Comparison of ENCODE assay signal across 34 cellular contexts in genomic region chr13:110099922-110100321, GRCh38.
"Had no signal": no experiment of that assay in that cellular context is flagged by ENCODE, and none has a peak within 500 bp of the region (broad histone marks: within the 10 kb centered on the region; RNA-seq: fewer than 3 reads in every experiment).

No MANE protein-coding gene starts in this region.

- H3K4me3 ChIP-seq: MG63 had no signal

- DNase-seq: Karpas-422, Kasumi-1, KG1, MG63, MM.1S, MV-4-11, NCI-H1048, NCI-H1092, NCI-H1092 treated with DMSO at 0.1 percent for 48 hours, NCI-H1105, NCI-H1105 treated with DMSO at 0.1 percent for 48 hours, NCI-H1417, NCI-H1417 treated with DMSO at 0.1 percent for 48 hours, NCI-H1436, NCI-H1436 treated with DMSO at 0.1 percent for 48 hours, NCI-H146, NCI-H1694, NCI-H1694 treated with DMSO at 0.1 percent for 48 hours, NCI-H187, NCI-H187 treated with DMSO at 0.1 percent for 48 hours, NCI-H1930, NCI-H2029, NCI-H2029 treated with DMSO at 0.1 percent for 48 hours, NCI-H2081, NCI-H2081 treated with DMSO at 0.1 percent for 48 hours, NCI-H2107, NCI-H2171, NCI-H2171 treated with DMSO at 0.1 percent for 48 hours, NCI-H2227 treated with DMSO at 0.1 percent for 48 hours, NCI-H226, NCI-H345, NCI-H446, NCI-H446 treated with DMSO at 0.1 percent for 48 hours had no signal

- H3K27me3 ChIP-seq: MG63 had no signal

- H3K36me3 ChIP-seq: MG63 had no signal

- H3K27ac ChIP-seq: KMS-11 had no signal
